Comparison of ENCODE assay signal across 24 cellular contexts in genomic region chr6:157777344-157777743, GRCh38.
"Had no signal": no experiment of that assay in that cellular context is flagged by ENCODE, and none has a peak within 500 bp of the region (broad histone marks: within the 10 kb centered on the region; RNA-seq: fewer than 3 reads in every experiment).

No MANE protein-coding gene starts in this region.

- H3K36me3 ChIP-seq: MG63 had no signal

- H3K9me3 ChIP-seq: MG63 had no signal

- H3K4me3 ChIP-seq: MG63 had no signal

- DNase-seq: Karpas-422, Kasumi-1, MG63, MM.1S, MV-4-11, NCI-H1048, NCI-H1092, NCI-H1092 treated with DMSO at 0.1 percent for 48 hours, NCI-H1105, NCI-H1417 treated with DMSO at 0.1 percent for 48 hours, NCI-H1436, NCI-H1436 treated with DMSO at 0.1 percent for 48 hours, NCI-H1694, NCI-H1694 treated with DMSO at 0.1 percent for 48 hours, NCI-H187 treated with DMSO at 0.1 percent for 48 hours, NCI-H1930, NCI-H2081, NCI-H2081 treated with DMSO at 0.1 percent for 48 hours, NCI-H2107, NCI-H2171, NCI-H2227 treated with DMSO at 0.1 percent for 48 hours, NCI-H226, NCI-H446, NCI-H446 treated with DMSO at 0.1 percent for 48 hours had no signal

- H3K27me3 ChIP-seq: MG63 had no signal
